Comparison of ENCODE assay signal across 8 cellular contexts in the genomic region with DNA sequence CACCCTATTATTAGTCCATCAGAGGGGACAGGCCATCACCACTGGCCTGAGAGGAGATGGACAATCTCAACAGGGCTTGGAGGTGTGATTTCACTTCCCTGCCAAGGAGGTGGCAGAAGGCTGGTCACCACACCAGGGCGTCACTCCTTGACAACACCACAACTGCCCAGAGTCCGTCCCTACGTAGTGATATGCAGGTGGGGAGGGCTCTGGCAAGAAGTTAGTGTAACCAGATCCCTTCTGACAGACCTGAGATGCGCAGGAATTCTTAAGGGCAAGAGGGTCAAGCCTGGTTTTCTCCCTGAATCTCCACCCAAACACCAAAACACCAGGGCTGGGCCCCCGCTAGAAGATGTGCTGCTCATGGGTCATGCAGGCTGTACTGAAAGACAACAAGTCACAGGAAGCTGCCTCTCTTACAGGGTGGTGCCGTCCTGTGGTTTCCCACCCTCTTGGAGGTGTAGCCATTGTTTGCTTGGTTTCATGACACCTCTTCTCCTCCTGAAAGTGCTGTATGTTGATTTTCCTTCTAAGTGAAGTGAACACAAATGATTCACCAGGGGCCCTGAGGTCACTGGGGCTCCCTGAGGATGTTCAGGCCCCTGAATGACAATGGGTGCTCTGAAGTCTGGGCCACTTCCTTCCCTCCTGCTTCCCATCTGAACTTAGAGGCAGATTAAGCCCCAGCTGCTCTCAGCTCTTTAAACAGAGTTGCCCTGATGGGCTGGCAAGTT. TPM values are rescaled to one million over a fixed set of nuclear protein-coding genes. Genes with fewer than 3 reads are reported as not detected.
A peak's percentile ranks its signal among the peaks of the same experiment; 100 is the strongest.
DNase-seq lines count a peak whose midpoint lies in the region; ATAC-seq and TF ChIP-seq lines count a peak whose summit lies in the region.

No MANE protein-coding gene starts in this region.

- intact Hi-C loops in sigmoid colon (cut with DNase I) (no loop called here), Caco-2 (cut with micrococcal nuclease; ENCODE audit: unreplicated experiment) (no loop called here)

- H3K27me3 ChIP-seq in sigmoid colon (no peaks in the 10 kb centered on the region), Caco-2 (replicated peaks; ENCODE audit: control insufficient read depth, insufficient read depth, low read length) (no peaks in the 10 kb centered on the region)

- peak; percentile 87 for DNase-seq in DMS53 treated with DMSO at 0.1 percent for 48 hours (lab: John Stamatoyannopoulos, UW; ENCODE audit: unreplicated experiment)
- peak; percentile 16 for DNase-seq in SK-MEL-5 (ENCODE audit: low read depth, low spot score)
- DNase-seq in activated naive CD4-positive, alpha-beta T cell treated with anti-CD3 and anti-CD28 coated beads, Interleukin-2, amount 50 U/mL, for 72 hours (ENCODE audit: low spot score in 2 of 2) = peak; percentile 56 to 70
- no peak for DNase-seq in sigmoid colon
- DNase-seq in SHP77 treated with DMSO at 0.1 percent for 48 hours (lab: John Stamatoyannopoulos, UW) = no peak
- no peak for DNase-seq in Caco-2

- no peaks in the 10 kb centered on the region for H3K27me3 Mint-ChIP-seq in Caco-2 (ENCODE audit: insufficient read depth, unreplicated experiment)

- peaks cover 0 to 8% of the 10 kb centered on the region in 2 donors for H3K9me3 Mint-ChIP-seq in activated naive CD4-positive, alpha-beta T cell treated with anti-CD3 and anti-CD28 coated beads, Interleukin-2, amount 50 U/mL, for 72 hours
- peaks cover 4% of the 10 kb centered on the region for H3K9me3 Mint-ChIP-seq in Caco-2 (ENCODE audit: unreplicated experiment)

- peaks cover 20% of the 10 kb centered on the region for H3K4me1 Mint-ChIP-seq in Caco-2 (ENCODE audit: low read depth, unreplicated experiment)

- in situ Hi-C loops in SK-MEL-5 (cut with HindIII; ENCODE audit: low pct_unique_long_range_greater_than_20kb, low sequenced_read_pairs) = no loop called here

- CTCF ChIA-PET in Caco-2 (lab: Charles Lee) = no interaction called here

- peak overlapping the region in 3 of 4 donors; percentile 29 to 82 (median 42) for H3K27ac ChIP-seq in sigmoid colon

- no peak for TF ChIP-seq POLR2A in sigmoid colon (IDR thresholded peaks at IDR 0.05)

- no peak overlapping the region for H3K4me3 Mint-ChIP-seq in Caco-2 (ENCODE audit: unreplicated experiment)

- H3K4me1 ChIP-seq in sigmoid colon (peaks cover 0 to 51% (median 49%) of the 10 kb centered on the region in 4 donors), Caco-2 (peaks cover 6% of the 10 kb centered on the region; the same call in 1 of the 2 replicates)

- POLR2A ChIA-PET in Caco-2 (lab: Charles Lee) = no interaction called here

- no peak overlapping the region for H3K4me3 ChIP-seq in sigmoid colon
- H3K4me3 ChIP-seq in Caco-2 (ENCODE audit: low read depth, low read length) = no peak overlapping the region

- TF ChIP-seq CTCF in sigmoid colon (IDR thresholded peaks at IDR 0.05) (no peak), Caco-2 (IDR thresholded peaks at IDR 0.05; ENCODE audit: insufficient read depth in 1 of 2, low read depth in 1 of 2, low read length in 1 of 2, severe bottlenecking in 1 of 2, unreplicated experiment in 1 of 2) (no peak)

- peak; percentile 97 for ATAC-seq in activated naive CD4-positive, alpha-beta T cell treated with anti-CD3 and anti-CD28 coated beads, Interleukin-2, amount 50 U/mL, for 72 hours
- no peak for ATAC-seq in HG02610 (IDR thresholded peaks at IDR 0.05; ENCODE audit: unreplicated experiment)
- ATAC-seq in HG03520 (IDR thresholded peaks at IDR 0.05; ENCODE audit: unreplicated experiment) = no peak

- H3K36me3 Mint-ChIP-seq in activated naive CD4-positive, alpha-beta T cell treated with anti-CD3 and anti-CD28 coated beads, Interleukin-2, amount 50 U/mL, for 72 hours = peaks cover 4 to 14% of the 10 kb centered on the region in 2 donors
- no peaks in the 10 kb centered on the region for H3K36me3 Mint-ChIP-seq in Caco-2 (ENCODE audit: insufficient read depth, unreplicated experiment)

- no TSS peak for BruUV-seq in Caco-2 (replicated peaks; lab: Mats Ljungman, UMichigan)

- H3K9me3 ChIP-seq in sigmoid colon (no peaks in the 10 kb centered on the region), Caco-2 (0 out of 2 replicates have a peak, but pooled peaks cover 4% of the 10 kb centered on the region)

- H3K36me3 ChIP-seq in sigmoid colon (no peaks in the 10 kb centered on the region), Caco-2 (ENCODE audit: control insufficient read depth, insufficient read depth, low read length) (no peaks in the 10 kb centered on the region)

- peak overlapping the region; percentile 48 to 77 for H3K27ac Mint-ChIP-seq in activated naive CD4-positive, alpha-beta T cell treated with anti-CD3 and anti-CD28 coated beads, Interleukin-2, amount 50 U/mL, for 72 hours
- H3K27ac Mint-ChIP-seq in Caco-2 (ENCODE audit: unreplicated experiment) = no peak overlapping the region

- 84 to 89% methylated on average over 6 of the region's 6 CpGs for WGBS in sigmoid colon, 2 donors

- no peak for TF ChIP-seq EP300 in sigmoid colon (IDR thresholded peaks at IDR 0.05)

RNA-seq across cellular contexts. Expression of gene ATXN7L1, which starts 27.1 kb away (rescaled TPM):
- 16.3 and 19.8 TPM in 2 replicates for total RNA-seq in SK-MEL-5 (2014; rRNA removed; shearing (Covaris generic))
- 12.4 and 13.3 TPM in 2 replicates for polyA plus RNA-seq in SK-MEL-5 (2015; cell fraction: cytosol; rRNA removed)
- polyA plus RNA-seq in SK-MEL-5 (2015; cell fraction: nucleus; rRNA removed) = 10.7 and 15.2 TPM in 2 replicates
- total RNA-seq in activated naive CD4-positive, alpha-beta T cell treated with anti-CD3 and anti-CD28 coated beads, Interleukin-2, amount 50 U/mL, for 72 hours = 10 to 100 TPM in 1 of 2 donors, 1 to 10 TPM in 1; 7.3 to 10.8 TPM
- total RNA-seq in sigmoid colon (10 to 100 TPM; 12.8 to 20.5 (median 17.9) TPM), Caco-2 (2022) (14.1 and 18.2 TPM in 2 replicates)
- polyA plus RNA-seq in sigmoid colon = 10 to 100 TPM in 2 of 3 donors, 1 to 10 TPM in 1; 5.4 to 12.7 (median 10.1) TPM

Comparison
In these comparisons a context has a peak if more than half of its experiments do, and no peak if none do; other contexts are left out.
1. DNase-seq: peak in DMS53 treated with DMSO at 0.1 percent for 48 hours (single experiment), SK-MEL-5 (single experiment) and activated naive CD4-positive, alpha-beta T cell treated with anti-CD3 and anti-CD28 coated beads, Interleukin-2, amount 50 U/mL, for 72 hours (2 of 2); none in sigmoid colon (single experiment), SHP77 treated with DMSO at 0.1 percent for 48 hours (single experiment) and Caco-2 (0 of 2).
2. ATAC-seq: peak in activated naive CD4-positive, alpha-beta T cell treated with anti-CD3 and anti-CD28 coated beads, Interleukin-2, amount 50 U/mL, for 72 hours (2 of 2); none in HG02610 (single experiment) and HG03520 (single experiment).